1 cellular context compared by ENCODE assay signal in the genomic region with DNA sequence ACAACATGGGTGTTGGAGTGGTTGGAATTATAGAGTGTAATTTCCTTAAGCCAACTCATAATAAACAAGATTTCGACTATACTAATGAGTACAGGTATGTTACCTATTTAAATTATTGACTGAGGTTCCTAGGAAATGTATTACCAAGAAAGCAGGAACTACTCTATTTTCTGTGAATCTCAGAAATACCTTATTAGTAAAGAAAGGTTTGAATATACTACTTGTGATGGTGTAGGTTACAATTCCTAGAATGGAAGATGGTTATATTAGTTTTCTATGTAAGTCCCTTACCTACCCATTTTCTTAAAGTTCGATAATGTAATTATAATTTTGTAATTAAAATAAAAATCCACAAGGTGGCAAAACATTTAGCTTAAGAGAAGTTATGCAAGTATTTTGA.
TF ChIP-seq lines count a peak whose summit lies in the region.

No MANE protein-coding gene starts in this region.

TF ChIP-seq in IMR-90, 13 proteins besides CTCF, POLR2A, EP300 and RAD21 (continued from another document):
- TF ChIP-seq FOS (IDR thresholded peaks at IDR 0.05; ENCODE audit: low read depth, low read length): no peak
- TF ChIP-seq CHD1 (IDR thresholded peaks at IDR 0.05; ENCODE audit: low read depth, low read length): no peak
- TF ChIP-seq RFX5 (IDR thresholded peaks at IDR 0.05; ENCODE audit: low read depth, low read length): no peak
- no peak for TF ChIP-seq BHLHE40 (IDR thresholded peaks at IDR 0.05; ENCODE audit: low read depth, low read length)
- no peak for TF ChIP-seq MAFK (IDR thresholded peaks at IDR 0.05; ENCODE audit: low read depth, low read length)
- TF ChIP-seq MAZ (IDR thresholded peaks at IDR 0.05; ENCODE audit: borderline replicate concordance, low read depth, low read length): no peak
- no peak for TF ChIP-seq NFE2L2 (IDR thresholded peaks at IDR 0.05; ENCODE audit: low read depth, low read length)
